Comparison of ENCODE assay signal across 1 cellular context in the genomic region with DNA sequence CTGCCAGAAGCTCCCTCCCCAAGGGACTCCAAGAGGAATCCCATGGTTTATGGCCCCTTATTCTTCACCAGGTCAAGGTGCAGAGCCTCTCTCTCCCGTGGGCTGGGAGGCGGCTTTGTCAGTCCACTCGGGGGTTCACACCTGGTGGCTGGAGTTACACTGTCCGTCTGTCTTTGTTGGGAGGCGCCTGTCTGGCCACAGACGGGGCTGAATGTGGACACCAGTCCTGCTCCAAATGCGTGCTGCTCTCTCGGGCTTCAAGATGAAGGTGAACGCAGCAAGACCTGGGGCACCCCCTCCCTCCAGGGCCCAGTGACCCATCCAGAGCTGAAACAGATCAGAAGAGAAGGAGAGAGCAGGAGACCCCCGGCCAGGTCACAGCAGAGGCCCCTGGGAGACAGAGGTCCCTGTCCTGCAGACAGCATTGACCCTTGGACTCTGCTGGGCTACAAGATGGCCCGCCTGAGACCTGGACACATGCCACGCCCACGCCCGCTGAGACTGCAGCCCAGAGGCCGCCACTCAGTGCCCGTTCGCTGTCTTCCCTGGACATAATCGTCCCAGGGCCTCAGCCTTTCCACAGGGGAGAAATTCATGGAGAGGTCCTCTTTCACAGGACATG.
TF ChIP-seq lines count a peak whose summit lies in the region.

No MANE protein-coding gene starts in this region.

TF ChIP-seq in HepG2, 621 proteins besides CTCF, POLR2A, EP300 and RAD21:
- TF ChIP-seq, protein P1, sequence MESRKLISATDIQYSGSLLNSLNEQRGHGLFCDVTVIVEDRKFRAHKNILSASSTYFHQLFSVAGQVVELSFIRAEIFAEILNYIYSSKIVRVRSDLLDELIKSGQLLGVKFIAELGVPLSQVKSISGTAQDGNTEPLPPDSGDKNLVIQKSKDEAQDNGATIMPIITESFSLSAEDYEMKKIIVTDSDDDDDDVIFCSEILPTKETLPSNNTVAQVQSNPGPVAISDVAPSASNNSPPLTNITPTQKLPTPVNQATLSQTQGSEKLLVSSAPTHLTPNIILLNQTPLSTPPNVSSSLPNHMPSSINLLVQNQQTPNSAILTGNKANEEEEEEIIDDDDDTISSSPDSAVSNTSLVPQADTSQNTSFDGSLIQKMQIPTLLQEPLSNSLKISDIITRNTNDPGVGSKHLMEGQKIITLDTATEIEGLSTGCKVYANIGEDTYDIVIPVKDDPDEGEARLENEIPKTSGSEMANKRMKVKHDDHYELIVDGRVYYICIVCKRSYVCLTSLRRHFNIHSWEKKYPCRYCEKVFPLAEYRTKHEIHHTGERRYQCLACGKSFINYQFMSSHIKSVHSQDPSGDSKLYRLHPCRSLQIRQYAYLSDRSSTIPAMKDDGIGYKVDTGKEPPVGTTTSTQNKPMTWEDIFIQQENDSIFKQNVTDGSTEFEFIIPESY (CRISPR knock-in tag; IDR thresholded peaks at IDR 0.05), result peak; percentile 71
- TF ChIP-seq HNF4A (CRISPR knock-in tag; IDR thresholded peaks at IDR 0.05), result peak; percentile 36
- no peak for TF ChIP-seq FOXA3 (CRISPR knock-in tag; IDR thresholded peaks at IDR 0.05)
